Comparison of ENCODE assay signal across 10 cellular contexts in genomic region chr16:17345043-17345442, GRCh38.
DNase-seq lines count a peak whose midpoint lies in the region; ATAC-seq and TF ChIP-seq lines count a peak whose summit lies in the region.
"Had no signal": no experiment of that assay in that cellular context is flagged by ENCODE, and none has a peak within 500 bp of the region (broad histone marks: within the 10 kb centered on the region; RNA-seq: fewer than 3 reads in every experiment).

No MANE protein-coding gene starts in this region.

- TF ChIP-seq EP300 in SK-N-SH (IDR thresholded peaks at IDR 0.05; ENCODE audit: borderline replicate concordance in 1 of 2, low read depth in 1 of 2, low read length in 1 of 2): no peak

- H3K27ac Mint-ChIP-seq in naive thymus-derived CD4-positive, alpha-beta T cell: peak overlapping the region; percentile 32 to 98 (median 78)

- intact Hi-C loops in ascending aorta (cut with DNase I): no loop called here
- intact Hi-C loops in naive thymus-derived CD4-positive, alpha-beta T cell (cut with micrococcal nuclease): loop anchor here (1.0 to 10.0 kb wide), 5 partner anchors 14 to 110 kb away; no protein-coding TSS in a partner anchor

- peak; percentile 39 for DNase-seq in AG04450 (ENCODE audit: low read depth, low spot score)
- peak; percentile 66 for DNase-seq in GM03348 (ENCODE audit: low spot score)
- DNase-seq in ascending aorta (ENCODE audit: low spot score in 2 of 2): peak in 1 of 2 donors; percentile 80
- peak in 1 of 9 donors; percentile 41 for DNase-seq in naive thymus-derived CD4-positive, alpha-beta T cell
- DNase-seq in Peyer's patch: no peak
- no peak for DNase-seq in SK-N-SH
- DNase-seq: PC-3 had no signal

- peaks cover 9% of the 10 kb centered on the region for H3F3A ChIP-seq in SK-N-SH (replicated peaks; ENCODE audit: insufficient read depth)

- peaks cover 99% of the 10 kb centered on the region for H4K20me1 ChIP-seq in SK-N-SH (ENCODE audit: insufficient read depth)

- H2AFZ ChIP-seq in SK-N-SH (ENCODE audit: low read depth): no peak overlapping the region

- CTCF ChIA-PET in AG04450 (lab: Charles Lee) (no interaction called here), SK-N-SH (lab: Yijun Ruan, JAX) (no interaction called here)
- CTCF ChIA-PET in naive thymus-derived CD4-positive, alpha-beta T cell (lab: Charles Lee): no interaction called here

- no peak overlapping the region for H3K4me3 ChIP-seq in AG04450 (ENCODE audit: low read depth, low read length)
- H3K4me3 ChIP-seq in ascending aorta: no peak overlapping the region
- no peak overlapping the region for H3K4me3 ChIP-seq in naive thymus-derived CD4-positive, alpha-beta T cell (ENCODE audit: low read length)
- no peak overlapping the region for H3K4me3 ChIP-seq in Peyer's patch
- no peak overlapping the region for H3K4me3 ChIP-seq in SK-N-SH (ENCODE audit: low read depth in 2 of 2, low read length in 1 of 2)

- H3K4me3 Mint-ChIP-seq in naive thymus-derived CD4-positive, alpha-beta T cell: peak overlapping the region in 9 of 10 donors; percentile 19 to 65 (median 45)

- H3K27ac ChIP-seq in AG04450 (ENCODE audit: low read depth, low read length) (no peak overlapping the region), ascending aorta (peak overlapping the region; percentile 34 to 44), Peyer's patch (peak overlapping the region in 2 of 4 donors; percentile 60), SK-N-SH (ENCODE audit: low read depth in 2 of 2, low read length in 1 of 2) (no peak overlapping the region)
- H3K27ac ChIP-seq in naive thymus-derived CD4-positive, alpha-beta T cell (ENCODE audit: low read depth, low read length): no peak overlapping the region

- no peak overlapping the region for H3K4me2 ChIP-seq in SK-N-SH

- peaks cover 0 to 46% (median 11%) of the 10 kb centered on the region in 5 donors for H3K36me3 Mint-ChIP-seq in naive thymus-derived CD4-positive, alpha-beta T cell

- WGBS in SK-N-SH (ENCODE audit: low lambda C conversion rate): 78% methylated on average over 5 of the region's 5 CpGs

- H3K9me3 ChIP-seq in AG04450 (ENCODE audit: control insufficient read depth, insufficient read depth, low read length) (no peaks in the 10 kb centered on the region), ascending aorta (no peaks in the 10 kb centered on the region), Peyer's patch (no peaks in the 10 kb centered on the region), SK-N-SH (no peaks in the 10 kb centered on the region)
- no peaks in the 10 kb centered on the region for H3K9me3 ChIP-seq in naive thymus-derived CD4-positive, alpha-beta T cell (ENCODE audit: control insufficient read depth in 2 of 3, low read length in 3 of 3)

- TF ChIP-seq CTCF in AG04450 (IDR thresholded peaks at IDR 0.05; ENCODE audit: low read depth, low read length) (no peak), ascending aorta (IDR thresholded peaks at IDR 0.05) (no peak), Peyer's patch (IDR thresholded peaks at IDR 0.05) (no peak), SK-N-SH (IDR thresholded peaks at IDR 0.05) (no peak)

- H3K9ac ChIP-seq in SK-N-SH: no peak overlapping the region

- H3K79me2 ChIP-seq in SK-N-SH (ENCODE audit: insufficient read depth): peaks cover 100% of the 10 kb centered on the region

- peak; percentile 5 for ATAC-seq in naive thymus-derived CD4-positive, alpha-beta T cell
- ATAC-seq in HG03025 (IDR thresholded peaks at IDR 0.05; ENCODE audit: low FRiP score, unreplicated experiment) (no peak), GM21360 (IDR thresholded peaks at IDR 0.05; ENCODE audit: unreplicated experiment) (no peak)
- ATAC-seq: activated CD4-positive, CD25-positive, alpha-beta regulatory T cell treated with anti-CD3 and anti-CD28 coated beads, Interleukin-2, amount 50 U/mL, for 24 hours; PC-3 had no signal

- TF ChIP-seq POLR2A in Peyer's patch (IDR thresholded peaks at IDR 0.05): no peak

- POLR2A ChIA-PET in AG04450 (lab: Yijun Ruan, JAX) (interaction anchor here (0.6 kb wide), 1 partner anchor 30 kb away, joined by 3 read pairs; no protein-coding TSS in a partner anchor), SK-N-SH (lab: Yijun Ruan, JAX) (no interaction called here)
- POLR2A ChIA-PET in naive thymus-derived CD4-positive, alpha-beta T cell (lab: Charles Lee): interaction anchor here (1.0 to 1.2 kb wide), 2 partner anchors 24 to 26 kb away, joined by 3 read pairs; no protein-coding TSS in a partner anchor

- peaks cover 0 to under 1% (median 0%) of the 10 kb centered on the region in 11 donors for H3K9me3 Mint-ChIP-seq in naive thymus-derived CD4-positive, alpha-beta T cell

- no peaks in the 10 kb centered on the region for H3K36me3 ChIP-seq in ascending aorta
- H3K36me3 ChIP-seq in naive thymus-derived CD4-positive, alpha-beta T cell (ENCODE audit: control insufficient read depth in 2 of 3, insufficient read depth in 3 of 3, low read length in 3 of 3): no peaks in the 10 kb centered on the region
- no peaks in the 10 kb centered on the region for H3K36me3 ChIP-seq in Peyer's patch
- H3K36me3 ChIP-seq in SK-N-SH (replicated peaks in 1 of 2; ENCODE audit: control insufficient read depth in 1 of 2, insufficient read depth in 2 of 2, low read length in 1 of 2): peaks cover 0 to 38% of the 10 kb centered on the region in 2 experiments

- H3K4me1 ChIP-seq in ascending aorta (peaks cover 6 to 30% of the 10 kb centered on the region in 2 donors), Peyer's patch (peaks cover 0 to 46% (median 28%) of the 10 kb centered on the region in 4 donors), SK-N-SH (ENCODE audit: control insufficient read depth in 1 of 2, insufficient read depth in 2 of 2, low read depth in 1 of 2, low read length in 1 of 2) (peaks cover 4 to 6% of the 10 kb centered on the region in 2 experiments; a peak in 2 of 4 replicates)
- peaks cover 51 to 72% of the 10 kb centered on the region in 2 donors for H3K4me1 ChIP-seq in naive thymus-derived CD4-positive, alpha-beta T cell (ENCODE audit: control insufficient read depth in 2 of 2, insufficient read depth in 2 of 2, low read length in 2 of 2)

- TF ChIP-seq RAD21 in SK-N-SH (IDR thresholded peaks at IDR 0.05; ENCODE audit: low read length): no peak

- H3K9me2 ChIP-seq in SK-N-SH: no peaks in the 10 kb centered on the region

- H3K27me3 ChIP-seq in AG04450 (ENCODE audit: control insufficient read depth, insufficient read depth, low read length) (no peaks in the 10 kb centered on the region), ascending aorta (no peaks in the 10 kb centered on the region), Peyer's patch (no peaks in the 10 kb centered on the region), SK-N-SH (ENCODE audit: insufficient read depth) (no peaks in the 10 kb centered on the region)
- no peaks in the 10 kb centered on the region for H3K27me3 ChIP-seq in naive thymus-derived CD4-positive, alpha-beta T cell (ENCODE audit: control insufficient read depth in 2 of 2, insufficient read depth in 2 of 2, low read length in 2 of 2)

- peaks cover 61 to 94% (median 82%) of the 10 kb centered on the region in 7 donors for H3K4me1 Mint-ChIP-seq in naive thymus-derived CD4-positive, alpha-beta T cell

- H3K27me3 Mint-ChIP-seq in naive thymus-derived CD4-positive, alpha-beta T cell: no peaks in the 10 kb centered on the region

TF ChIP-seq in SK-N-SH, 30 proteins besides CTCF, POLR2A, EP300 and RAD21 (continues in another document):
- no peak for TF ChIP-seq REST (IDR thresholded peaks at IDR 0.05; ENCODE audit: low read depth, low read length)
- TF ChIP-seq JUND (IDR thresholded peaks at IDR 0.05): no peak
- no peak for TF ChIP-seq FOXM1 (IDR thresholded peaks at IDR 0.05; ENCODE audit: low read depth)
- TF ChIP-seq, protein P1, sequence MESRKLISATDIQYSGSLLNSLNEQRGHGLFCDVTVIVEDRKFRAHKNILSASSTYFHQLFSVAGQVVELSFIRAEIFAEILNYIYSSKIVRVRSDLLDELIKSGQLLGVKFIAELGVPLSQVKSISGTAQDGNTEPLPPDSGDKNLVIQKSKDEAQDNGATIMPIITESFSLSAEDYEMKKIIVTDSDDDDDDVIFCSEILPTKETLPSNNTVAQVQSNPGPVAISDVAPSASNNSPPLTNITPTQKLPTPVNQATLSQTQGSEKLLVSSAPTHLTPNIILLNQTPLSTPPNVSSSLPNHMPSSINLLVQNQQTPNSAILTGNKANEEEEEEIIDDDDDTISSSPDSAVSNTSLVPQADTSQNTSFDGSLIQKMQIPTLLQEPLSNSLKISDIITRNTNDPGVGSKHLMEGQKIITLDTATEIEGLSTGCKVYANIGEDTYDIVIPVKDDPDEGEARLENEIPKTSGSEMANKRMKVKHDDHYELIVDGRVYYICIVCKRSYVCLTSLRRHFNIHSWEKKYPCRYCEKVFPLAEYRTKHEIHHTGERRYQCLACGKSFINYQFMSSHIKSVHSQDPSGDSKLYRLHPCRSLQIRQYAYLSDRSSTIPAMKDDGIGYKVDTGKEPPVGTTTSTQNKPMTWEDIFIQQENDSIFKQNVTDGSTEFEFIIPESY (IDR thresholded peaks at IDR 0.05; ENCODE audit: borderline replicate concordance, low read depth): no peak
- no peak for TF ChIP-seq TEAD4 (IDR thresholded peaks at IDR 0.05; ENCODE audit: borderline replicate concordance, insufficient read depth)
- no peak for TF ChIP-seq YY1 (IDR thresholded peaks at IDR 0.05; ENCODE audit: low read depth)
- TF ChIP-seq MXI1 (IDR thresholded peaks at IDR 0.05; ENCODE audit: low read depth, low read length): no peak
- no peak for TF ChIP-seq TAF1 (IDR thresholded peaks at IDR 0.05; ENCODE audit: borderline replicate concordance, low read depth, low read length)

Comparison
In these comparisons a context has a peak if more than half of its experiments do, and no peak if none do; other contexts are left out.
1. DNase-seq: peak in AG04450 (single experiment) and GM03348 (single experiment); none in Peyer's patch (0 of 3) and SK-N-SH (single experiment).
2. H3K27ac ChIP-seq: peak in ascending aorta (2 of 2); none in AG04450 (single experiment), naive thymus-derived CD4-positive, alpha-beta T cell (single experiment) and SK-N-SH (0 of 2).